In genomic region chr20:45798935-45799642, GRCh38 we compare ENCODE assay signal across 8 cellular contexts. TPM values are rescaled to one million over a fixed set of nuclear protein-coding genes. Genes with fewer than 3 reads are reported as not detected.
DNase-seq lines count a peak whose midpoint lies in the region; ATAC-seq and TF ChIP-seq lines count a peak whose summit lies in the region.

No MANE protein-coding gene starts in this region.

- H3K27me3 Mint-ChIP-seq in activated naive CD8-positive, alpha-beta T cell treated with anti-CD3 and anti-CD28 coated beads, Interleukin-2, amount 10 ng/mL, durations not matched to agents 7 days and 5 days = no peaks in the 10 kb centered on the region

- no peak overlapping the region for H3K4me2 ChIP-seq in SU-DHL-6 (ENCODE audit: low read depth, low read length, poor library complexity, severe bottlenecking)

- H3K79me2 ChIP-seq in SU-DHL-6 (ENCODE audit: insufficient read depth, low read length) = no peaks in the 10 kb centered on the region

- H3K9me3 Mint-ChIP-seq in activated naive CD8-positive, alpha-beta T cell treated with anti-CD3 and anti-CD28 coated beads, Interleukin-2, amount 10 ng/mL, durations not matched to agents 7 days and 5 days = no peaks in the 10 kb centered on the region

- peak overlapping the region; percentile 19 for H2AFZ ChIP-seq in SU-DHL-6 (ENCODE audit: low read depth, low read length, severe bottlenecking)

- H3K4me1 Mint-ChIP-seq in activated naive CD8-positive, alpha-beta T cell treated with anti-CD3 and anti-CD28 coated beads, Interleukin-2, amount 10 ng/mL, durations not matched to agents 7 days and 5 days = peaks cover 12% of the 10 kb centered on the region

- no peaks in the 10 kb centered on the region for H3K9me2 ChIP-seq in SU-DHL-6 (replicated peaks; ENCODE audit: insufficient read depth, low read length)

- H3F3A ChIP-seq in SU-DHL-6 (ENCODE audit: insufficient read depth) = peaks cover 7% of the 10 kb centered on the region

- H3K9ac ChIP-seq in SU-DHL-6 (ENCODE audit: low read length) (no peak overlapping the region), skeletal muscle tissue (ENCODE audit: low read depth in 1 of 3, low read length in 3 of 3) (peak overlapping the region in 2 of 3 donors; percentile 34 to 47)

- H3K4me1 ChIP-seq in right atrium auricular region (peaks cover 0 to 11% of the 10 kb centered on the region in 2 donors), skeletal muscle tissue (ENCODE audit: control insufficient read depth in 3 of 3, insufficient read depth in 3 of 3, low read length in 3 of 3) (peaks cover 16 to 29% (median 26%) of the 10 kb centered on the region in 3 donors)

- DNase-seq in NCI-H1105 (lab: John Stamatoyannopoulos, UW) (peak; percentile 70), right atrium auricular region (ENCODE audit: low spot score) (no peak)
- peak; percentile 56 for DNase-seq in activated naive CD8-positive, alpha-beta T cell treated with anti-CD3 and anti-CD28 coated beads, Interleukin-2, amount 10 ng/mL, durations not matched to agents 7 days and 5 days

- peak overlapping the region; percentile 57 for H3K27ac Mint-ChIP-seq in activated naive CD8-positive, alpha-beta T cell treated with anti-CD3 and anti-CD28 coated beads, Interleukin-2, amount 10 ng/mL, durations not matched to agents 7 days and 5 days

- H4K20me1 ChIP-seq in SU-DHL-6 (ENCODE audit: low read depth, low read length) = no peaks in the 10 kb centered on the region

- H3K27me3 ChIP-seq in SU-DHL-6 (ENCODE audit: low read length) (no peaks in the 10 kb centered on the region), right atrium auricular region (no peaks in the 10 kb centered on the region), skeletal muscle tissue (ENCODE audit: control insufficient read depth in 3 of 3, insufficient read depth in 3 of 3, low read length in 3 of 3) (no peaks in the 10 kb centered on the region)

- POLR2A ChIA-PET in activated naive CD8-positive, alpha-beta T cell treated with anti-CD3 and anti-CD28 coated beads, Interleukin-2, amount 10 ng/mL, durations not matched to agents 7 days and 5 days (lab: Charles Lee) = interaction anchor here (0.8 to 2.2 kb wide), 6 partner anchors 14 to 171 kb away, joined by 3 to 7 read pairs (median 3); partner anchors contain the start of gene UBE2C

- H3K36me3 ChIP-seq in SU-DHL-6 (ENCODE audit: low read length) (peaks cover 3% of the 10 kb centered on the region; the same call in 1 of the 2 replicates), right atrium auricular region (peaks cover 55% of the 10 kb centered on the region), skeletal muscle tissue (ENCODE audit: control insufficient read depth in 3 of 3, insufficient read depth in 3 of 3, low read length in 3 of 3) (peaks cover 43 to 51% (median 44%) of the 10 kb centered on the region in 3 donors)

- H3K4me3 Mint-ChIP-seq in activated naive CD8-positive, alpha-beta T cell treated with anti-CD3 and anti-CD28 coated beads, Interleukin-2, amount 10 ng/mL, durations not matched to agents 7 days and 5 days = no peak overlapping the region

- H3K27ac ChIP-seq in SU-DHL-6 (ENCODE audit: low read depth, low read length) = peak overlapping the region; percentile 20; the same call in 1 of the 2 replicates
- H3K27ac ChIP-seq in right atrium auricular region = peak overlapping the region; percentile 33 to 51
- peak overlapping the region; percentile 64 for H3K27ac ChIP-seq in skeletal muscle tissue (ENCODE audit: low read depth, low read length)

- H3K4me3 ChIP-seq in SU-DHL-6 (ENCODE audit: insufficient read depth, low read length, poor library complexity, severe bottlenecking) (no peak overlapping the region), right atrium auricular region (no peak overlapping the region), skeletal muscle tissue (ENCODE audit: low read length in 3 of 3) (no peak overlapping the region)

- peak; percentile 99 for ATAC-seq in activated naive CD8-positive, alpha-beta T cell treated with anti-CD3 and anti-CD28 coated beads, Interleukin-2, amount 10 ng/mL, durations not matched to agents 7 days and 5 days (ENCODE audit: low read depth)
- ATAC-seq in GM18519 (IDR thresholded peaks at IDR 0.05; ENCODE audit: low FRiP score, unreplicated experiment) = no peak
- no peak for ATAC-seq in HG02884 (IDR thresholded peaks at IDR 0.05; ENCODE audit: unreplicated experiment)

- H3K9me3 ChIP-seq in SU-DHL-6 (ENCODE audit: insufficient read depth, low read length) = no peaks in the 10 kb centered on the region
- no peaks in the 10 kb centered on the region for H3K9me3 ChIP-seq in right atrium auricular region
- no peaks in the 10 kb centered on the region for H3K9me3 ChIP-seq in skeletal muscle tissue (ENCODE audit: control insufficient read depth in 3 of 3, low read length in 3 of 3)

- TF ChIP-seq CTCF in GM12874 (IDR thresholded peaks at IDR 0.05; ENCODE audit: insufficient read depth, low read depth, low read length) (peak; percentile 82), SU-DHL-6 (IDR thresholded peaks at IDR 0.05; ENCODE audit: insufficient read depth, low read length, poor library complexity, severe bottlenecking) (peak; percentile 38), right atrium auricular region (IDR thresholded peaks at IDR 0.05) (peak; percentile 61 to 74)

- peaks cover 31% of the 10 kb centered on the region for H3K36me3 Mint-ChIP-seq in activated naive CD8-positive, alpha-beta T cell treated with anti-CD3 and anti-CD28 coated beads, Interleukin-2, amount 10 ng/mL, durations not matched to agents 7 days and 5 days

RNA-seq across cellular contexts. Expression of gene DNTTIP1, which starts 7.3 kb away (rescaled TPM):
- total RNA-seq in activated naive CD8-positive, alpha-beta T cell treated with anti-CD3 and anti-CD28 coated beads, Interleukin-2, amount 10 ng/mL, durations not matched to agents 7 days and 5 days = 10 to 100 TPM; 29.0 to 30.9 TPM
- total RNA-seq in right atrium auricular region (10 to 100 TPM; 13.2 to 21.6 TPM), skeletal muscle tissue (18.3 TPM)

RNA-seq across cellular contexts. Expression of gene WFDC3, which starts 7.4 kb away (rescaled TPM):
- total RNA-seq in activated naive CD8-positive, alpha-beta T cell treated with anti-CD3 and anti-CD28 coated beads, Interleukin-2, amount 10 ng/mL, durations not matched to agents 7 days and 5 days = not detected
- under 1 TPM in 1 of 2 donors, not detected in 1; 0.75 TPM for total RNA-seq in right atrium auricular region
- not detected for total RNA-seq in skeletal muscle tissue

RNA-seq across cellular contexts. Expression of gene UBE2C, which starts 13.4 kb away (rescaled TPM):
- 100 to 1,000 TPM; 153 to 154 TPM for total RNA-seq in activated naive CD8-positive, alpha-beta T cell treated with anti-CD3 and anti-CD28 coated beads, Interleukin-2, amount 10 ng/mL, durations not matched to agents 7 days and 5 days
- total RNA-seq in right atrium auricular region = 1 to 10 TPM; 1.4 to 4.9 TPM
- total RNA-seq in skeletal muscle tissue = 10.4 TPM

RNA-seq across cellular contexts. Expression of gene TNNC2, which starts 28.0 kb away (rescaled TPM):
- not detected for total RNA-seq in activated naive CD8-positive, alpha-beta T cell treated with anti-CD3 and anti-CD28 coated beads, Interleukin-2, amount 10 ng/mL, durations not matched to agents 7 days and 5 days
- under 1 TPM in 1 of 2 donors, not detected in 1; 0.51 TPM for total RNA-seq in right atrium auricular region
- 2,844 TPM for total RNA-seq in skeletal muscle tissue

RNA-seq across cellular contexts. Expression of gene SNX21, which starts 34.5 kb away (rescaled TPM):
- 1 to 10 TPM; 2.0 to 2.5 TPM for total RNA-seq in activated naive CD8-positive, alpha-beta T cell treated with anti-CD3 and anti-CD28 coated beads, Interleukin-2, amount 10 ng/mL, durations not matched to agents 7 days and 5 days
- total RNA-seq in right atrium auricular region (10 to 100 TPM; 43.5 to 54.7 TPM), skeletal muscle tissue (26.6 TPM)

Comparison
In these comparisons a context has a peak if more than half of its experiments do, and no peak if none do; other contexts are left out.
1. RNA of gene UBE2C, which starts 13.4 kb away (total RNA-seq): 153 to 154 TPM in activated naive CD8-positive, alpha-beta T cell treated with anti-CD3 and anti-CD28 coated beads, Interleukin-2, amount 10 ng/mL, durations not matched to agents 7 days and 5 days; 10.4 TPM in skeletal muscle tissue (single experiment) and 1.4 to 4.9 TPM in right atrium auricular region; every median in the first group is over 10 times any median in the second.
2. Peak in every context shown above with its lines, with median percentiles within 50 percentile points of each other: CTCF ChIP-seq and H3K27ac ChIP-seq.